Comparison of ENCODE assay signal across 9 cellular contexts in genomic region chr15:72998681-72999466, GRCh38.
"Had no signal": no experiment of that assay in that cellular context is flagged by ENCODE, and none has a peak within 500 bp of the region (broad histone marks: within the 10 kb centered on the region; RNA-seq: fewer than 3 reads in every experiment).

No MANE protein-coding gene starts in this region.

- H3K36me3 ChIP-seq: WERI-Rb-1 had no signal

- H3K27ac ChIP-seq: WERI-Rb-1 had no signal

- DNase-seq: activated CD4-positive, alpha-beta T cell treated with anti-CD3 and anti-CD28 coated beads for 36 hours; activated CD8-positive, alpha-beta memory T cell treated with anti-CD3 and anti-CD28 coated beads, Interleukin-2, amount 50 U/mL, for 4 hours; activated CD8-positive, alpha-beta T cell treated with anti-CD3 and anti-CD28 coated beads for 36 hours; activated gamma-delta T cell treated with Interleukin-2 at 50 U/mL for 16 hours; activated T-cell treated with anti-CD3 and anti-CD28 coated beads, Interleukin-2, amount 50 U/mL, for 72 hours; aorta; nephron progenitor cell; T-cell; WERI-Rb-1 had no signal

- ATAC-seq: activated CD4-positive, alpha-beta T cell treated with anti-CD3 and anti-CD28 coated beads for 36 hours; activated CD8-positive, alpha-beta T cell treated with anti-CD3 and anti-CD28 coated beads for 36 hours; activated T-cell treated with anti-CD3 and anti-CD28 coated beads, Interleukin-2, amount 50 U/mL, for 72 hours; T-cell had no signal
